In the genomic region with DNA sequence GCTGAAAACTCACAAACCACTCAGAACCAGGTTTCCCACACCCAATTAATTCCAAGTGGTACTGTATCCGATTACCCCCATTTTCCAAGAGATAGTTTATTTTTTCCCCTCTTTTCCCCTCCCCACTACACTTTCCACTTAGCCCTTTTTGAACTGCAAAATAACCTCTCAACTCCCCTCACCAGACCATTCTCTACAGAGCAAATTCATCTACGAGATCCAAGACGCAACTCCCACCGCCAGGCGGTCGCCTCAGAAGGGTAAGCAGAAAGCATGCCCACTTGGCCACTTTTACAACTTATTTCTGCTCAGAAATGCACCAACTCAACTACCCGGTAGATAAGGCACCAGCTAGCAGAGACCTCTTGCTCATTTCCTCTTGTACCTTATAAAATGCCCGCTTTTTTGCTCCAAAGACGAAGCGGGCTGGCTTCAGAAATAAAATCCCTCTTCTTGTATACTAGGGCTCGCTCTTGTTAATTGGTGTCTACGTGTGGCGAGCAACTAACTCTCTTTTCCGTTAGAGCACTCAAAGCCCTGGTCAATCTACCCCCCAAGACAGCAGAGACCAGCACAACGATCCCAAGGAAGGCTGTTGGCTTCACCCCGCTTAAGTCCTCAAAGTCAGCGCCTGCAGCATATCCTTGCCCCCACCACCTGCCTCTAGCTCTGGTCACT, we compare ENCODE assay signal across 8 cellular contexts. TPM values are rescaled to one million over a fixed set of nuclear protein-coding genes. Genes with fewer than 3 reads are reported as not detected.
DNase-seq lines count a peak whose midpoint lies in the region; FAIRE-seq and TF ChIP-seq lines count a peak whose summit lies in the region.

No MANE protein-coding gene starts in this region.

- DNase-seq in GM06990 (ENCODE audit: extremely low read depth, insufficient read length) = no peak
- peak; percentile 73 for DNase-seq in GM23248
- peak; percentile 74 for DNase-seq in NCI-H2171 treated with DMSO at 0.1 percent for 48 hours (lab: John Stamatoyannopoulos, UW)
- peak; percentile 24 for DNase-seq in activated T-cell treated with anti-CD3 and anti-CD28 coated beads for 4 hours
- peak; percentile 32 to 67 for DNase-seq in foreskin fibroblast
- peak; percentile 86 for DNase-seq in pons (ENCODE audit: low spot score)
- DNase-seq in NCI-H510A treated with DMSO at 0.1 percent for 48 hours (lab: John Stamatoyannopoulos, UW) = no peak
- no peak for DNase-seq in H54 (ENCODE audit: insufficient read length, low spot score)

- H3K27me3 ChIP-seq in GM06990 (replicated peaks; ENCODE audit: control insufficient read depth, insufficient read depth, low read length) = no peaks in the 10 kb centered on the region
- H3K27me3 ChIP-seq in GM23248 (replicated peaks; ENCODE audit: insufficient read depth) = no peaks in the 10 kb centered on the region

- in situ Hi-C loops in GM23248 (cut with MboI) = no loop called here

- no peaks in the 10 kb centered on the region for H3K9me2 ChIP-seq in GM23248 (ENCODE audit: insufficient read depth)

- H3K4me3 ChIP-seq in GM06990 (replicated peaks; ENCODE audit: low read depth, low read length) (peak overlapping the region; percentile 80), GM23248 (peak overlapping the region; percentile 95), foreskin fibroblast (ENCODE audit: low read depth in 1 of 2, low read length in 2 of 2) (peak overlapping the region; percentile 96 to 98)

- TF ChIP-seq CTCF in GM06990 (IDR thresholded peaks at IDR 0.05; ENCODE audit: insufficient read depth, low read length, poor library complexity, severe bottlenecking) = peak; percentile 6
- no peak for TF ChIP-seq CTCF in foreskin fibroblast (IDR thresholded peaks at IDR 0.05; ENCODE audit: low read depth, low read length)

- no peaks in the 10 kb centered on the region for H3K36me3 ChIP-seq in GM06990 (ENCODE audit: control insufficient read depth, insufficient read depth, low read length)
- H3K36me3 ChIP-seq in GM23248 (ENCODE audit: low read depth) = no peaks in the 10 kb centered on the region

- FAIRE-seq in H54 (lab: Jason Lieb, UNC) = no peak

- 0 out of 2 replicates have a peak, but pooled peaks cover 6% of the 10 kb centered on the region for H4K20me1 ChIP-seq in GM23248 (ENCODE audit: insufficient read depth)

- peak overlapping the region; percentile 93 for H2AFZ ChIP-seq in GM23248

- 0 to 1% methylated on average over 17 of the region's 17 CpGs for WGBS in GM23248 (ENCODE audit: low coverage in 1 of 2, low lambda C conversion rate in 2 of 2, missing lambda C conversion rate in 2 of 2), 2 experiments

- H3K4me2 ChIP-seq in GM23248 (ENCODE audit: unreplicated experiment) = peak overlapping the region; percentile 85

- H3K9ac ChIP-seq in GM23248 = peak overlapping the region; percentile 97

- H3K79me2 ChIP-seq in GM23248 (ENCODE audit: insufficient read depth) = peaks cover 83% of the 10 kb centered on the region

- peak overlapping the region; percentile 100 for H3K27ac ChIP-seq in GM23248

- peaks cover 21% of the 10 kb centered on the region for H3F3A ChIP-seq in GM23248 (ENCODE audit: insufficient read depth)

- no peaks in the 10 kb centered on the region for H3K9me3 ChIP-seq in GM23248 (ENCODE audit: low read depth)

- H3K4me1 ChIP-seq in GM23248 (ENCODE audit: insufficient read depth) = peaks cover 36% of the 10 kb centered on the region

- no peak for TF ChIP-seq POLR2A in H54 (IDR thresholded peaks at IDR 0.05; ENCODE audit: low read depth, low read length)

RNA-seq across cellular contexts. Expression of a gene that starts 0.9 kb away (rescaled TPM):
- 78.8 and 90.8 TPM in 2 replicates for total RNA-seq in GM23248 (2014; rRNA removed; shearing (Covaris generic))
- 74.7 and 78.0 TPM in 2 replicates for polyA plus RNA-seq in GM23248 (2016; fragmentation: Nextera tagmentation; extraction: Ambion mirVana)

Comparison
In these comparisons a context has a peak if more than half of its experiments do, and no peak if none do; other contexts are left out.
1. DNase-seq: peak in GM23248 (single experiment), NCI-H2171 treated with DMSO at 0.1 percent for 48 hours (single experiment), activated T-cell treated with anti-CD3 and anti-CD28 coated beads for 4 hours (single experiment), foreskin fibroblast (2 of 2) and pons (single experiment); none in GM06990 (single experiment), NCI-H510A treated with DMSO at 0.1 percent for 48 hours (single experiment) and H54 (single experiment).
2. Peak in every context shown above with its lines, with median percentiles within 50 percentile points of each other: H3K4me3 ChIP-seq.